8 cellular contexts compared by ENCODE assay signal in the genomic region with DNA sequence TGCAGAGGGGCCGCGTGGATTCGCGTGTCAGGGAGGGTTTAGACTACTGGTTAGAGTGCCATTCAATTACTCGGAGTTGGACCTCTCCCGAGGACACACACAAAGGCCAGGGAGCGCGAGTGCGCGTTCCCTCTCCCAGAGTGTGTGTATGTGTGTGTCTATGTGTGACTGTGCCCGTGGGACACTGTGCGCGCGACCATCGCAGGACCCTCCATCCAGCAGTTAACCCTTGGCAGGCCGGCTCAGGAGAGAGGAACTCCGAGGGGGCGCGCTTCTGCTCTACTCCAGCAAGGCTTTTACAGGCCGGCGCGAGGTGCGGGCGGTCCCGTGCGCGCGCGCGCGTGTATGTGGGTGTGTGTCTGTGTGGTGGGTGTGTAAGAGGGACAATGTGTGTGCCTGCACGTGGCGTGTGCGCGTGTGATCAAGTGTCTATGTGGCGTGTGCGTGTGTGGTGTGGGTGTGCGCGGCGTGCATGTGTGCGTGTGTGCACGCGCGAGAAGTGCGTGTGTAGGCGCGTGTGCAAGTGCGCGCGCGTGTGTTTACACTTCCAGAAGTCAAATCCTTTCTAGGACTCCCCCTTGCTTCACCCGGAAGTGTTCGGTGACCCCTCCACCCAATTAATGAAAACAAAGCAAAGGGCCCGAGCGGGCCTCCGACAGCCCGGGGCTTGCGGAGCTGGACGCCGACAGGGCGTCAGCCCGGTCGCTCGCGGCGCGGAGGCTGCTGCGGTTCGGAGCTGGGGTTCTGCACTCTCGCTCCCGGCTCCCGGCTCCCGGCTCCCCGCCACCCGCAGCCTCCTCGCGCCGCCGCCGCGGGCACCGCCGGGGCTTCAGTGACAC.
DNase-seq lines count a peak whose midpoint lies in the region; ATAC-seq and TF ChIP-seq lines count a peak whose summit lies in the region.

No MANE protein-coding gene starts in this region.

- no peaks in the 10 kb centered on the region for H3K36me3 Mint-ChIP-seq in T-helper 1 cell treated with Interleukin-12 subunit alpha and Interleukin-12 subunit beta and Interleukin-4 antibody, amounts not matched to agents 30 μg/mL and 1 μg/mL, for 36 hours (ENCODE audit: low read depth)
- H3K36me3 Mint-ChIP-seq in activated CD8-positive, alpha-beta memory T cell treated with anti-CD3 and anti-CD28 coated beads, Interleukin-2, amount 10 ng/mL, durations not matched to agents 7 days and 5 days = no peaks in the 10 kb centered on the region

- H3K4me1 Mint-ChIP-seq in T-helper 1 cell treated with Interleukin-12 subunit alpha and Interleukin-12 subunit beta and Interleukin-4 antibody, amounts not matched to agents 30 μg/mL and 1 μg/mL, for 36 hours (ENCODE audit: low read depth) = peaks cover 19% of the 10 kb centered on the region
- H3K4me1 Mint-ChIP-seq in activated CD8-positive, alpha-beta memory T cell treated with anti-CD3 and anti-CD28 coated beads, Interleukin-2, amount 10 ng/mL, durations not matched to agents 7 days and 5 days = peaks cover 22% of the 10 kb centered on the region

- peaks cover 0 to 21% (median 4%) of the 10 kb centered on the region in 3 donors for H3K4me1 ChIP-seq in gastroesophageal sphincter

- DNase-seq in T-helper 1 cell (no peak), nucleus accumbens (lab: John Stamatoyannopoulos, UW) (peak in 39 of 56 donors; percentile 18 to 71 (median 59))
- DNase-seq in activated CD8-positive, alpha-beta memory T cell treated with anti-CD3 and anti-CD28 coated beads, Interleukin-2, amount 10 ng/mL, durations not matched to agents 7 days and 5 days = no peak
- no peak for DNase-seq in central memory CD4-positive, alpha-beta T cell

- no peak for TF ChIP-seq POLR2A in gastroesophageal sphincter (IDR thresholded peaks at IDR 0.05)

- H3K36me3 ChIP-seq in gastroesophageal sphincter = no peaks in the 10 kb centered on the region

- no peak for TF ChIP-seq CTCF in gastroesophageal sphincter (IDR thresholded peaks at IDR 0.05)

- H3K27ac ChIP-seq in gastroesophageal sphincter = peak overlapping the region in 2 of 4 donors; percentile 36 to 69

- peaks cover 73% of the 10 kb centered on the region for H3K27me3 Mint-ChIP-seq in T-helper 1 cell treated with Interleukin-12 subunit alpha and Interleukin-12 subunit beta and Interleukin-4 antibody, amounts not matched to agents 30 μg/mL and 1 μg/mL, for 36 hours (ENCODE audit: low read depth)
- H3K27me3 Mint-ChIP-seq in activated CD8-positive, alpha-beta memory T cell treated with anti-CD3 and anti-CD28 coated beads, Interleukin-2, amount 10 ng/mL, durations not matched to agents 7 days and 5 days = peaks cover 46% of the 10 kb centered on the region

- H3K4me3 ChIP-seq in gastroesophageal sphincter = peak overlapping the region; percentile 63

- H3K27me3 ChIP-seq in gastroesophageal sphincter = peaks cover 3% of the 10 kb centered on the region

- peak overlapping the region; percentile 68 for H3K4me3 Mint-ChIP-seq in T-helper 1 cell treated with Interleukin-12 subunit alpha and Interleukin-12 subunit beta and Interleukin-4 antibody, amounts not matched to agents 30 μg/mL and 1 μg/mL, for 36 hours
- H3K4me3 Mint-ChIP-seq in activated CD8-positive, alpha-beta memory T cell treated with anti-CD3 and anti-CD28 coated beads, Interleukin-2, amount 10 ng/mL, durations not matched to agents 7 days and 5 days = peak overlapping the region; percentile 74

- H3K9me3 Mint-ChIP-seq in T-helper 1 cell treated with Interleukin-12 subunit alpha and Interleukin-12 subunit beta and Interleukin-4 antibody, amounts not matched to agents 30 μg/mL and 1 μg/mL, for 36 hours = no peaks in the 10 kb centered on the region
- no peaks in the 10 kb centered on the region for H3K9me3 Mint-ChIP-seq in activated CD8-positive, alpha-beta memory T cell treated with anti-CD3 and anti-CD28 coated beads, Interleukin-2, amount 10 ng/mL, durations not matched to agents 7 days and 5 days (ENCODE audit: low read depth)

- no peaks in the 10 kb centered on the region for H3K9me3 ChIP-seq in gastroesophageal sphincter

- 0 to 38% methylated on average over 1 to 4 of the region's 83 CpGs for WGBS in gastroesophageal sphincter (ENCODE audit: low coverage in 1 of 2), 2 donors

- no peak for ATAC-seq in activated CD8-positive, alpha-beta memory T cell treated with anti-CD3 and anti-CD28 coated beads, Interleukin-2, amount 10 ng/mL, durations not matched to agents 7 days and 5 days
- ATAC-seq in gastroesophageal sphincter = peak; percentile 30
- no peak for ATAC-seq in HG03442 (IDR thresholded peaks at IDR 0.05; ENCODE audit: unreplicated experiment)
- ATAC-seq in GM18498 (IDR thresholded peaks at IDR 0.05; ENCODE audit: unreplicated experiment) = no peak

- H3K27ac Mint-ChIP-seq in T-helper 1 cell treated with Interleukin-12 subunit alpha and Interleukin-12 subunit beta and Interleukin-4 antibody, amounts not matched to agents 30 μg/mL and 1 μg/mL, for 36 hours = no peak overlapping the region
- H3K27ac Mint-ChIP-seq in activated CD8-positive, alpha-beta memory T cell treated with anti-CD3 and anti-CD28 coated beads, Interleukin-2, amount 10 ng/mL, durations not matched to agents 7 days and 5 days = no peak overlapping the region

- TF ChIP-seq EP300 in gastroesophageal sphincter (IDR thresholded peaks at IDR 0.05) = no peak

- CTCF ChIA-PET in activated CD8-positive, alpha-beta memory T cell treated with anti-CD3 and anti-CD28 coated beads, Interleukin-2, amount 10 ng/mL, durations not matched to agents 7 days and 5 days (lab: Charles Lee) = interaction anchor here (1.4 kb wide), 1 partner anchor 12 kb away, joined by 4 read pairs; no protein-coding TSS in a partner anchor

Comparison
In these comparisons a context has a peak if more than half of its experiments do, and no peak if none do; other contexts are left out.
1. DNase-seq: peak in nucleus accumbens (39 of 56); none in T-helper 1 cell (0 of 5), activated CD8-positive, alpha-beta memory T cell treated with anti-CD3 and anti-CD28 coated beads, Interleukin-2, amount 10 ng/mL, durations not matched to agents 7 days and 5 days (single experiment) and central memory CD4-positive, alpha-beta T cell (single experiment).